Comparison of ENCODE assay signal across 9 cellular contexts in the genomic region with DNA sequence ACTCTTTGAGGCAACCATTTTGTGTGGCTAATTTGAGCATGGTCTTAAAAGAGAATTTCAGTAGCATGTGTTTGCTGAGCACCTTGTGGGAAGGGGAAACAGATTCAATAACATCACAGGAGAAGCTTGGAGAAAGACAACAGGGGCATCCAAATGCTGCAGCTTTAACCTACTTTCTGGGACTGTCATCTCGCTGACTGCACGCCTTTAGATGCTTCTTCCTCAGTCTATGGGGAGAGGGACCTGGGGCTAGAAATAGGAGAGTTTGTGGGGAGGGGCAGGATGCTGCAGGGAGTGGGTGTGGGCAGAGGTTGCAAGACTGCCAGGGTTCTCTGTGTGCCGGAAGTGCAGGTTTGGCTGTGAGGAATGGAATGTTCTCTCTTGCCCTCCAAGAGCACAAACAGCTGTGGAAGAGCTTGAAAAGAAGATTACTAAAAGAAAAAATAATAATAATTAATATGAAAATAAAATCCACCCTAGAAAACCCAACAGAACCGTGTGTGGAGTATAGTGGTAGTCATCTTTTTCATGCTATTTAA.
DNase-seq lines count a peak whose midpoint lies in the region; ATAC-seq and TF ChIP-seq lines count a peak whose summit lies in the region.
"Had no signal": no experiment of that assay in that cellular context is flagged by ENCODE, and none has a peak within 500 bp of the region (broad histone marks: within the 10 kb centered on the region; RNA-seq: fewer than 3 reads in every experiment).

No MANE protein-coding gene starts in this region.

- H3K79me2 ChIP-seq in parathyroid adenoma: peaks cover 46% of the 10 kb centered on the region

- H3K27ac ChIP-seq in parathyroid adenoma: peak overlapping the region; percentile 29

- POLR2A ChIA-PET in activated CD4-positive, alpha-beta memory T cell treated with anti-CD3 and anti-CD28 coated beads for 36 hours (lab: Charles Lee): no interaction called here

- peaks cover 36% of the 10 kb centered on the region for H3K4me1 Mint-ChIP-seq in activated T-helper 17 cell treated with anti-CD3 and anti-CD28 coated beads, Interleukin-2, amount 50 U/mL, for 72 hours
- H3K4me1 Mint-ChIP-seq in activated CD4-positive, alpha-beta memory T cell treated with anti-CD3 and anti-CD28 coated beads for 36 hours (ENCODE audit: low read depth): peaks cover 28% of the 10 kb centered on the region

- no peaks in the 10 kb centered on the region for H3K36me3 Mint-ChIP-seq in activated T-helper 17 cell treated with anti-CD3 and anti-CD28 coated beads, Interleukin-2, amount 50 U/mL, for 72 hours (ENCODE audit: low read depth)
- no peaks in the 10 kb centered on the region for H3K36me3 Mint-ChIP-seq in activated CD4-positive, alpha-beta memory T cell treated with anti-CD3 and anti-CD28 coated beads for 36 hours

- no peaks in the 10 kb centered on the region for H3K36me3 ChIP-seq in parathyroid adenoma (ENCODE audit: control insufficient read depth, insufficient read depth, low read length)

- intact Hi-C loops in cardiac septum (cut with DNase I): loop anchor here (2.0 kb wide), 1 partner anchor 95 kb away; no protein-coding TSS in a partner anchor
- intact Hi-C loops in activated CD4-positive, alpha-beta memory T cell treated with anti-CD3 and anti-CD28 coated beads for 36 hours (cut with micrococcal nuclease): no loop called here

- ATAC-seq in activated T-helper 17 cell treated with anti-CD3 and anti-CD28 coated beads, Interleukin-2, amount 50 U/mL, for 72 hours (replicated peaks): no peak
- ATAC-seq in GM19395 (IDR thresholded peaks at IDR 0.05; ENCODE audit: unreplicated experiment): no peak

- H3K4me3 ChIP-seq in parathyroid adenoma (ENCODE audit: low read depth, low read length): no peak overlapping the region

- no peak overlapping the region for H3K9ac ChIP-seq in parathyroid adenoma

- TF ChIP-seq CTCF in parathyroid adenoma (IDR thresholded peaks at IDR 0.05): no peak

- no peaks in the 10 kb centered on the region for H3K27me3 Mint-ChIP-seq in activated T-helper 17 cell treated with anti-CD3 and anti-CD28 coated beads, Interleukin-2, amount 50 U/mL, for 72 hours
- no peaks in the 10 kb centered on the region for H3K27me3 Mint-ChIP-seq in activated CD4-positive, alpha-beta memory T cell treated with anti-CD3 and anti-CD28 coated beads for 36 hours

- DNase-seq in Ammon's horn (ENCODE audit: low spot score) (peak; percentile 40), cardiac septum (ENCODE audit: low spot score) (peak; percentile 82), NCI-H1105 (lab: John Stamatoyannopoulos, UW) (no peak)
- DNase-seq in stimulated activated CD8-positive, alpha-beta memory T cell treated with anti-CD3 and anti-CD28 coated beads, Interleukin-4, amount 100 ng/mL, for 48 hours: no peak
- DNase-seq in activated CD4-positive, alpha-beta memory T cell treated with anti-CD3 and anti-CD28 coated beads for 36 hours: no peak
- DNase-seq: NCI-H1436 treated with DMSO at 0.1 percent for 48 hours had no signal

- H3K4me1 ChIP-seq in parathyroid adenoma: peaks cover 9% of the 10 kb centered on the region

- CTCF ChIA-PET in activated CD4-positive, alpha-beta memory T cell treated with anti-CD3 and anti-CD28 coated beads for 36 hours (lab: Charles Lee): no interaction called here

- H3K27ac Mint-ChIP-seq in activated T-helper 17 cell treated with anti-CD3 and anti-CD28 coated beads, Interleukin-2, amount 50 U/mL, for 72 hours: peak overlapping the region; percentile 28
- H3K27ac Mint-ChIP-seq in activated CD4-positive, alpha-beta memory T cell treated with anti-CD3 and anti-CD28 coated beads for 36 hours: no peak overlapping the region

- no peaks in the 10 kb centered on the region for H3K9me3 Mint-ChIP-seq in activated T-helper 17 cell treated with anti-CD3 and anti-CD28 coated beads, Interleukin-2, amount 50 U/mL, for 72 hours
- H3K9me3 Mint-ChIP-seq in activated CD4-positive, alpha-beta memory T cell treated with anti-CD3 and anti-CD28 coated beads for 36 hours: no peaks in the 10 kb centered on the region

- no peaks in the 10 kb centered on the region for H3K9me3 ChIP-seq in parathyroid adenoma (ENCODE audit: control insufficient read depth, low read length)

- no peak overlapping the region for H3K4me2 ChIP-seq in parathyroid adenoma (ENCODE audit: low read length)

- no peaks in the 10 kb centered on the region for H3K27me3 ChIP-seq in parathyroid adenoma (ENCODE audit: control insufficient read depth, insufficient read depth, low read length)

- no peak overlapping the region for H3K4me3 Mint-ChIP-seq in activated T-helper 17 cell treated with anti-CD3 and anti-CD28 coated beads, Interleukin-2, amount 50 U/mL, for 72 hours
- no peak overlapping the region for H3K4me3 Mint-ChIP-seq in activated CD4-positive, alpha-beta memory T cell treated with anti-CD3 and anti-CD28 coated beads for 36 hours

- no peak overlapping the region for H2AFZ ChIP-seq in parathyroid adenoma

Comparison
In these comparisons a context has a peak if more than half of its experiments do, and no peak if none do; other contexts are left out.
1. DNase-seq: peak in Ammon's horn (single experiment) and cardiac septum (single experiment); none in stimulated activated CD8-positive, alpha-beta memory T cell treated with anti-CD3 and anti-CD28 coated beads, Interleukin-4, amount 100 ng/mL, for 48 hours (single experiment), activated CD4-positive, alpha-beta memory T cell treated with anti-CD3 and anti-CD28 coated beads for 36 hours (single experiment) and NCI-H1105 (single experiment).